In the genomic region with DNA sequence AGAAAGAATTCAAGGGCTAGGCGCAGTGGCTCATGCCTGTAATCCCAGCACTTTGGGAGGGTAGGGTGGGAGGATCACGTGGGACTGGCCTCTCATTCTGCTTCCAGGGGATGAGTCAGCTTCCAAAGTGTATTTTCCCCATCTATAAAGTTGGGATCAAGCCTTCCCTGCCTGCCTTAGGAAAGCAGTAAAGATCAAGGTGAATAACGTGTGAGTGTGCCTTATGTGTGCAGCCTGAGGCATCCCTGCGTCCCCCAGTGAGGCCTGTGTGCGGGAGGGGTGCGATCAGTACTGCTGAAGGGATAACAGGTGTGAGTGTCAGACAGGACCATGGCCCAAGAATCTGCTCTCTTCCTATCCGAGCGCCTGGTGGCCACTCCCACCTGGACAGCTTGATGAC, we compare ENCODE assay signal across 36 cellular contexts.
"Had no signal": no experiment of that assay in that cellular context is flagged by ENCODE, and none has a peak within 500 bp of the region (broad histone marks: within the 10 kb centered on the region; RNA-seq: fewer than 3 reads in every experiment).

No MANE protein-coding gene starts in this region.

- H3K27ac ChIP-seq: adrenal gland, body of pancreas, brain microvascular endothelial cell, breast epithelium, cardiac muscle cell, VCaP had no signal

- FAIRE-seq: astrocyte, TTC549 had no signal

- H3K9me3 ChIP-seq: adrenal gland, body of pancreas, breast epithelium had no signal

- ATAC-seq: activated CD8-positive, alpha-beta T cell treated with anti-CD3 and anti-CD28 coated beads for 36 hours; activated naive CD4-positive, alpha-beta T cell treated with anti-CD3 and anti-CD28 coated beads, Interleukin-2, amount 50 U/mL, for 72 hours; activated T-cell treated with anti-CD3 and anti-CD28 coated beads, Interleukin-2, amount 50 U/mL, for 4 hours; activated T-cell treated with anti-CD3 and anti-CD28 coated beads, Interleukin-2, amount 50 U/mL, for 72 hours; activated T-helper 17 cell treated with anti-CD3 and anti-CD28 coated beads, Interleukin-2, amount 50 U/mL, for 72 hours; body of pancreas had no signal

- H3K4me3 ChIP-seq: adrenal gland, body of pancreas, breast epithelium, cardiac muscle cell had no signal

- H3K27me3 ChIP-seq: adrenal gland, body of pancreas, brain microvascular endothelial cell, breast epithelium, cardiac muscle cell had no signal

- DNase-seq: activated B cell treated with CpG ODN at 0.5 μM for 24 hours; activated CD4-positive, alpha-beta memory T cell treated with anti-CD3 and anti-CD28 coated beads for 36 hours; activated CD4-positive, alpha-beta T cell treated with anti-CD3 and anti-CD28 coated beads for 4 hours; activated CD4-positive, alpha-beta T cell treated with anti-CD3 and anti-CD28 coated beads, Interleukin-2, amount 10 ng/mL, durations not matched to agents 24 days and 14 days; activated CD4-positive, alpha-beta T cell treated with anti-CD3 and anti-CD28 coated beads, Interleukin-2, amount 50 U/mL, for 1 hour; activated CD4-positive, alpha-beta T cell treated with anti-CD3 and anti-CD28 coated beads, Interleukin-2, amount 50 U/mL, for 4 hours; activated CD4-positive, CD25-positive, alpha-beta regulatory T cell treated with anti-CD3 and anti-CD28 coated beads, Interleukin-2, amount 50 U/mL, for 72 hours; activated CD8-positive, alpha-beta memory T cell treated with anti-CD3 and anti-CD28 coated beads, Interleukin-2, amount 50 U/mL, for 4 hours; activated CD8-positive, alpha-beta T cell treated with anti-CD3 and anti-CD28 coated beads for 36 hours; activated effector memory CD4-positive, alpha-beta T cell treated with anti-CD3 and anti-CD28 coated beads, Interleukin-2, amount 50 U/mL, for 16 hours; activated gamma-delta T cell treated with Interleukin-2 at 50 U/mL for 16 hours; activated naive CD4-positive, alpha-beta T cell; activated naive CD4-positive, alpha-beta T cell treated with anti-CD3 and anti-CD28 coated beads for 36 hours; activated naive CD4-positive, alpha-beta T cell treated with anti-CD3 and anti-CD28 coated beads, Interleukin-2, amount 50 U/mL, for 16 hours; activated naive CD8-positive, alpha-beta T cell treated with anti-CD3 and anti-CD28 coated beads for 36 hours; activated T-cell treated with anti-CD3 and anti-CD28 coated beads for 4 hours; activated T-cell treated with anti-CD3 and anti-CD28 coated beads, Interleukin-2, amount 50 U/mL, for 1 hour; activated T-cell treated with anti-CD3 and anti-CD28 coated beads, Interleukin-2, amount 50 U/mL, for 4 hours; activated T-cell treated with anti-CD3 and anti-CD28 coated beads, Interleukin-2, amount 50 U/mL, for 72 hours; adrenal gland; amniotic stem cell; aorta; body of pancreas; brain microvascular endothelial cell; caudate nucleus; cerebellar nuclear complex; T-helper 1 cell; T-helper 2 cell; T-helper 9 cell had no signal

- H3K4me1 ChIP-seq: adrenal gland, body of pancreas, breast epithelium had no signal
